In the genomic region with DNA sequence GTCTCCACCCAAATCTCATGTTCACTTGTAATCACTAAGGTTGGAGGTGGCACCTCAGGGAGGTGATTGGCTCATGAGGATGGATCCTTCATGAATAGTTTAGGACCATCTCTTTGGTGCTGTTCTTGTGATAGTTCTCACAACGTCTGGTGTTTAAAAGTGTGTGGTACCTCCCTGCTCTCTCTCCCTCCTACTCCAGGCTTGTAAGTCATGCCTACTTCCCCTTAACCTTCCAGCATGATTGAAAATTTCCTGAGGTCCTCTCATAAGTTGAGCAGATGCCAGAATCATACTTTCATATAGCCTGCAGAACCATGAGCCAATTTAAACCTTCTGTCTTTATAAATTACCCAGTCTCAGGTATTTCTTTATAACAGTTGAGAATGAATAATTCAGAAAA, we compare ENCODE assay signal across 1 cellular context.
TF ChIP-seq lines count a peak whose summit lies in the region.

No MANE protein-coding gene starts in this region.

TF ChIP-seq in HepG2, 621 proteins besides CTCF, POLR2A, EP300 and RAD21:
- TF ChIP-seq ZNF552 (CRISPR knock-in tag; IDR thresholded peaks at IDR 0.05; ENCODE audit: borderline replicate concordance): no peak
- TF ChIP-seq, protein P1, sequence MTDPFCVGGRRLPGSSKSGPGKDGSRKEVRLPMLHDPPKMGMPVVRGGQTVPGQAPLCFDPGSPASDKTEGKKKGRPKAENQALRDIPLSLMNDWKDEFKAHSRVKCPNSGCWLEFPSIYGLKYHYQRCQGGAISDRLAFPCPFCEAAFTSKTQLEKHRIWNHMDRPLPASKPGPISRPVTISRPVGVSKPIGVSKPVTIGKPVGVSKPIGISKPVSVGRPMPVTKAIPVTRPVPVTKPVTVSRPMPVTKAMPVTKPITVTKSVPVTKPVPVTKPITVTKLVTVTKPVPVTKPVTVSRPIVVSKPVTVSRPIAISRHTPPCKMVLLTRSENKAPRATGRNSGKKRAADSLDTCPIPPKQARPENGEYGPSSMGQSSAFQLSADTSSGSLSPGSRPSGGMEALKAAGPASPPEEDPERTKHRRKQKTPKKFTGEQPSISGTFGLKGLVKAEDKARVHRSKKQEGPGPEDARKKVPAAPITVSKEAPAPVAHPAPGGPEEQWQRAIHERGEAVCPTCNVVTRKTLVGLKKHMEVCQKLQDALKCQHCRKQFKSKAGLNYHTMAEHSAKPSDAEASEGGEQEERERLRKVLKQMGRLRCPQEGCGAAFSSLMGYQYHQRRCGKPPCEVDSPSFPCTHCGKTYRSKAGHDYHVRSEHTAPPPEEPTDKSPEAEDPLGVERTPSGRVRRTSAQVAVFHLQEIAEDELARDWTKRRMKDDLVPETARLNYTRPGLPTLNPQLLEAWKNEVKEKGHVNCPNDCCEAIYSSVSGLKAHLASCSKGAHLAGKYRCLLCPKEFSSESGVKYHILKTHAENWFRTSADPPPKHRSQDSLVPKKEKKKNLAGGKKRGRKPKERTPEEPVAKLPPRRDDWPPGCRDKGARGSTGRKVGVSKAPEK (CRISPR knock-in tag; IDR thresholded peaks at IDR 0.05; ENCODE audit: borderline replicate concordance): no peak
- TF ChIP-seq, protein P2, sequence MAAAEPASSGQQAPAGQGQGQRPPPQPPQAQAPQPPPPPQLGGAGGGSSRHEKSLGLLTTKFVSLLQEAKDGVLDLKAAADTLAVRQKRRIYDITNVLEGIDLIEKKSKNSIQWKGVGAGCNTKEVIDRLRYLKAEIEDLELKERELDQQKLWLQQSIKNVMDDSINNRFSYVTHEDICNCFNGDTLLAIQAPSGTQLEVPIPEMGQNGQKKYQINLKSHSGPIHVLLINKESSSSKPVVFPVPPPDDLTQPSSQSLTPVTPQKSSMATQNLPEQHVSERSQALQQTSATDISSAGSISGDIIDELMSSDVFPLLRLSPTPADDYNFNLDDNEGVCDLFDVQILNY (CRISPR knock-in tag; conservative IDR thresholded peaks at IDR 0.05): no peak
- TF ChIP-seq, protein P3, sequence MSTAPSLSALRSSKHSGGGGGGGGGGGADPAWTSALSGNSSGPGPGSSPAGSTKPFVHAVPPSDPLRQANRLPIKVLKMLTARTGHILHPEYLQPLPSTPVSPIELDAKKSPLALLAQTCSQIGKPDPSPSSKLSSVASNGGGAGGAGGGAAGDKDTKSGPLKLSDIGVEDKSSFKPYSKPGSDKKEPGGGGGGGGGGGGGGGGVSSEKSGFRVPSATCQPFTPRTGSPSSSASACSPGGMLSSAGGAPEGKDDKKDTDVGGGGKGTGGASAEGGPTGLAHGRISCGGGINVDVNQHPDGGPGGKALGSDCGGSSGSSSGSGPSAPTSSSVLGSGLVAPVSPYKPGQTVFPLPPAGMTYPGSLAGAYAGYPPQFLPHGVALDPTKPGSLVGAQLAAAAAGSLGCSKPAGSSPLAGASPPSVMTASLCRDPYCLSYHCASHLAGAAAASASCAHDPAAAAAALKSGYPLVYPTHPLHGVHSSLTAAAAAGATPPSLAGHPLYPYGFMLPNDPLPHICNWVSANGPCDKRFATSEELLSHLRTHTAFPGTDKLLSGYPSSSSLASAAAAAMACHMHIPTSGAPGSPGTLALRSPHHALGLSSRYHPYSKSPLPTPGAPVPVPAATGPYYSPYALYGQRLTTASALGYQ (CRISPR knock-in tag; IDR thresholded peaks at IDR 0.05): no peak
- no peak for TF ChIP-seq PITX1 (CRISPR knock-in tag; IDR thresholded peaks at IDR 0.05)
- no peak for TF ChIP-seq SMYD3 (CRISPR knock-in tag; IDR thresholded peaks at IDR 0.05)
- no peak for TF ChIP-seq MIER2 (CRISPR knock-in tag; IDR thresholded peaks at IDR 0.05)
- TF ChIP-seq ZNF703 (CRISPR knock-in tag; IDR thresholded peaks at IDR 0.05; ENCODE audit: borderline replicate concordance): no peak
- TF ChIP-seq MED8 (CRISPR knock-in tag; IDR thresholded peaks at IDR 0.05; ENCODE audit: insufficient replicate concordance): no peak
- TF ChIP-seq ZFYVE20 (CRISPR knock-in tag; IDR thresholded peaks at IDR 0.05; ENCODE audit: borderline replicate concordance, low read depth): no peak
- no peak for TF ChIP-seq RNF2 (conservative IDR thresholded peaks at IDR 0.05; ENCODE audit: low read depth)
- no peak for TF ChIP-seq MXD4 (CRISPR knock-in tag; IDR thresholded peaks at IDR 0.05)
- TF ChIP-seq, protein P4, sequence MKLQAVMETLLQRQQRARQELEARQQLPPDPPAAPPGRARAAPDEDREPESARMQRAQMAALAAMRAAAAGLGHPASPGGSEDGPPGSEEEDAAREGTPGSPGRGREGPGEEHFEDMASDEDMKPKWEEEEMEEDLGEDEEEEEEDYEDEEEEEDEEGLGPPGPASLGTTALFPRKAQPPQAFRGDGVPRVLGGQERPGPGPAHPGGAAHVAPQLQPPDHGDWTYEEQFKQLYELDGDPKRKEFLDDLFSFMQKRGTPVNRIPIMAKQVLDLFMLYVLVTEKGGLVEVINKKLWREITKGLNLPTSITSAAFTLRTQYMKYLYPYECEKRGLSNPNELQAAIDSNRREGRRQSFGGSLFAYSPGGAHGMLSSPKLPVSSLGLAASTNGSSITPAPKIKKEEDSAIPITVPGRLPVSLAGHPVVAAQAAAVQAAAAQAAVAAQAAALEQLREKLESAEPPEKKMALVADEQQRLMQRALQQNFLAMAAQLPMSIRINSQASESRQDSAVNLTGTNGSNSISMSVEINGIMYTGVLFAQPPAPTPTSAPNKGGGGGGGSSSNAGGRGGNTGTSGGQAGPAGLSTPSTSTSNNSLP (IDR thresholded peaks at IDR 0.05; ENCODE audit: low read depth, low read length): no peak
- TF ChIP-seq, protein P5, sequence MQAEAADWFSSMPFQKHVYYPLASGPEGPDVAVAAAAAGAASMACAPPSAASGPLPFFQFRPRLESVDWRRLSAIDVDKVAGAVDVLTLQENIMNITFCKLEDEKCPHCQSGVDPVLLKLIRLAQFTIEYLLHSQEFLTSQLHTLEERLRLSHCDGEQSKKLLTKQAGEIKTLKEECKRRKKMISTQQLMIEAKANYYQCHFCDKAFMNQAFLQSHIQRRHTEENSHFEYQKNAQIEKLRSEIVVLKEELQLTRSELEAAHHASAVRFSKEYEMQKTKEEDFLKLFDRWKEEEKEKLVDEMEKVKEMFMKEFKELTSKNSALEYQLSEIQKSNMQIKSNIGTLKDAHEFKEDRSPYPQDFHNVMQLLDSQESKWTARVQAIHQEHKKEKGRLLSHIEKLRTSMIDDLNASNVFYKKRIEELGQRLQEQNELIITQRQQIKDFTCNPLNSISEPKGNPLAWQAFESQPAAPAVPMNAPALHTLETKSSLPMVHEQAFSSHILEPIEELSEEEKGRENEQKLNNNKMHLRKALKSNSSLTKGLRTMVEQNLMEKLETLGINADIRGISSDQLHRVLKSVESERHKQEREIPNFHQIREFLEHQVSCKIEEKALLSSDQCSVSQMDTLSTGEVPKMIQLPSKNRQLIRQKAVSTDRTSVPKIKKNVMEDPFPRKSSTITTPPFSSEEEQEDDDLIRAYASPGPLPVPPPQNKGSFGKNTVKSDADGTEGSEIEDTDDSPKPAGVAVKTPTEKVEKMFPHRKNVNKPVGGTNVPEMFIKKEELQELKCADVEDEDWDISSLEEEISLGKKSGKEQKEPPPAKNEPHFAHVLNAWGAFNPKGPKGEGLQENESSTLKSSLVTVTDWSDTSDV (CRISPR knock-in tag; IDR thresholded peaks at IDR 0.05): no peak
- no peak for TF ChIP-seq NR1H2 (CRISPR knock-in tag; IDR thresholded peaks at IDR 0.05; ENCODE audit: borderline replicate concordance, low read depth)
- TF ChIP-seq PHF8 (CRISPR knock-in tag; IDR thresholded peaks at IDR 0.05): no peak
- no peak for TF ChIP-seq KDM5A (IDR thresholded peaks at IDR 0.05; ENCODE audit: borderline replicate concordance, low read length)
- no peak for TF ChIP-seq ZFY (CRISPR knock-in tag; IDR thresholded peaks at IDR 0.05)
- TF ChIP-seq, protein P6, sequence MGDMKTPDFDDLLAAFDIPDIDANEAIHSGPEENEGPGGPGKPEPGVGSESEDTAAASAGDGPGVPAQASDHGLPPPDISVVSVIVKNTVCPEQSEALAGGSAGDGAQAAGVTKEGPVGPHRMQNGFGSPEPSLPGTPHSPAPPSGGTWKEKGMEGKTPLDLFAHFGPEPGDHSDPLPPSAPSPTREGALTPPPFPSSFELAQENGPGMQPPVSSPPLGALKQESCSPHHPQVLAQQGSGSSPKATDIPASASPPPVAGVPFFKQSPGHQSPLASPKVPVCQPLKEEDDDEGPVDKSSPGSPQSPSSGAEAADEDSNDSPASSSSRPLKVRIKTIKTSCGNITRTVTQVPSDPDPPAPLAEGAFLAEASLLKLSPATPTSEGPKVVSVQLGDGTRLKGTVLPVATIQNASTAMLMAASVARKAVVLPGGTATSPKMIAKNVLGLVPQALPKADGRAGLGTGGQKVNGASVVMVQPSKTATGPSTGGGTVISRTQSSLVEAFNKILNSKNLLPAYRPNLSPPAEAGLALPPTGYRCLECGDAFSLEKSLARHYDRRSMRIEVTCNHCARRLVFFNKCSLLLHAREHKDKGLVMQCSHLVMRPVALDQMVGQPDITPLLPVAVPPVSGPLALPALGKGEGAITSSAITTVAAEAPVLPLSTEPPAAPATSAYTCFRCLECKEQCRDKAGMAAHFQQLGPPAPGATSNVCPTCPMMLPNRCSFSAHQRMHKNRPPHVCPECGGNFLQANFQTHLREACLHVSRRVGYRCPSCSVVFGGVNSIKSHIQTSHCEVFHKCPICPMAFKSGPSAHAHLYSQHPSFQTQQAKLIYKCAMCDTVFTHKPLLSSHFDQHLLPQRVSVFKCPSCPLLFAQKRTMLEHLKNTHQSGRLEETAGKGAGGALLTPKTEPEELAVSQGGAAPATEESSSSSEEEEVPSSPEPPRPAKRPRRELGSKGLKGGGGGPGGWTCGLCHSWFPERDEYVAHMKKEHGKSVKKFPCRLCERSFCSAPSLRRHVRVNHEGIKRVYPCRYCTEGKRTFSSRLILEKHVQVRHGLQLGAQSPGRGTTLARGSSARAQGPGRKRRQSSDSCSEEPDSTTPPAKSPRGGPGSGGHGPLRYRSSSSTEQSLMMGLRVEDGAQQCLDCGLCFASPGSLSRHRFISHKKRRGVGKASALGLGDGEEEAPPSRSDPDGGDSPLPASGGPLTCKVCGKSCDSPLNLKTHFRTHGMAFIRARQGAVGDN (CRISPR knock-in tag; IDR thresholded peaks at IDR 0.05): no peak
- no peak for TF ChIP-seq TBL1XR1 (IDR thresholded peaks at IDR 0.05; ENCODE audit: borderline replicate concordance, low read length, partially characterized antibody)
TF ChIP-seq in HepG2: peak in this region for 0.
